Comparison of ENCODE assay signal across 2 cellular contexts in the genomic region with DNA sequence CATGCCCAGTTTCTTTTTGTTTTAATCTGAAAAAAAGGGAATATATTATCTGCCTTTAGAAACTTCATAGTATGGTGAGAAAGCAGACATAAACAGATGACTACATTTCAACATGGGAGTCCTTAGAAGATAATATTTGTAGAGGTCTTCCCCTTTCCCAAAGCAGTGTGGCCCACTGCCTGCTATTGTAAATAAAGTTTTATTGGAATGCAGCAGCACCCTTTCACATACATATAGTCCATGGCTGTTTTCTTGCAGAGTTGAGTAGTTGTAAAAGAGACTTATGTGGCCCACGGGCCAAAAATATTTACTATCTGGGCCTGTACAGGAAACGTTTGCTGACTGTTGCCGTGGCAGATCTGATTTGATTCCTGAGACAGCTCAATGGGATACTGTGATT.
TF ChIP-seq lines count a peak whose summit lies in the region.

No MANE protein-coding gene starts in this region.

TF ChIP-seq in HepG2, 621 proteins besides CTCF, POLR2A, EP300 and RAD21:
- TF ChIP-seq ZZZ3 (CRISPR knock-in tag; IDR thresholded peaks at IDR 0.05; ENCODE audit: borderline replicate concordance) (no peak), ZBTB40 (IDR thresholded peaks at IDR 0.05) (no peak), ZBTB40 (CRISPR knock-in tag; IDR thresholded peaks at IDR 0.05) (peak; percentile 94)

TF ChIP-seq in K562, 482 proteins besides CTCF, POLR2A, EP300 and RAD21:
- peak; percentile 90 for TF ChIP-seq ZBTB40 (IDR thresholded peaks at IDR 0.05)
- peak; percentile 69 for TF ChIP-seq ZBTB40 (CRISPR knock-in tag; IDR thresholded peaks at IDR 0.05)
- no peak for TF ChIP-seq BCOR (IDR thresholded peaks at IDR 0.05)
- no peak for TF ChIP-seq ZEB2 (IDR thresholded peaks at IDR 0.05)
- no peak for TF ChIP-seq POLR3A (IDR thresholded peaks at IDR 0.05; ENCODE audit: borderline replicate concordance, extremely low read depth, insufficient read depth, insufficient read length)
